Comparison of ENCODE assay signal across 20 cellular contexts in the genomic region with DNA sequence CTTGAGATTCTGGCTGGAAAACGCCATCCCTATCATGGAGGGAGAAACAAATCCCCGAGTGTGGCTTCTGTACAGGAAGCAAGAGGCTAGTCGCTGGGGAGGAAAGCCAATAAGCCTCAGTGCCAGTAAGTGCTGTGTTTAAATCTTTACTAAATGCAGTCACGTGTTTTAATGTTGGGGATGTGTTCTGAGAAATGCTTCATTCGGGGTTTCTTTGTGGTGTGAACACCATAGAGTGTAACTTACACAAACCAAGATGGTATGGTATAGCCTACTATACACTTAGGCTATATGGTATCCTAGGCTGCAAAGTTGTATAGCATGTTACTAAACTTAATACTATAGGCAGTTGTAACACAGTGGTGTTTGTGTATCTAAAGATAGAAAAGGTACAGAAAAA.
"Had no signal": no experiment of that assay in that cellular context is flagged by ENCODE, and none has a peak within 500 bp of the region (broad histone marks: within the 10 kb centered on the region; RNA-seq: fewer than 3 reads in every experiment).

No MANE protein-coding gene starts in this region.

- H3K36me3 ChIP-seq: heart left ventricle, pancreas, tibial nerve, upper lobe of right lung had no signal

- DNase-seq: effector memory CD4-positive, alpha-beta T cell; heart left ventricle; hypothalamus; kidney glomerular epithelial cell; mesendoderm; naive B cell; nucleus accumbens; pancreas; right cardiac atrium; small intestine; stimulated activated CD4-positive, alpha-beta T cell treated with anti-CD3 and anti-CD28 coated beads, Interleukin-4, amount 100 ng/mL, for 1 hour; stimulated activated naive B cell treated with anti-CD40 and anti-IgM and Interleukin-4, amounts not matched to agents 10 μg/mL and 1 μg/mL and 100 μg/mL, for 72 hours; stimulated activated naive CD8-positive, alpha-beta T cell treated with anti-CD3 and anti-CD28 coated beads, Interleukin-15, amount 100 ng/mL, for 72 hours; testis; upper lobe of right lung had no signal

- H3K27ac ChIP-seq: heart left ventricle, pancreas, testis, tibial nerve, upper lobe of right lung had no signal

- H3K9me3 ChIP-seq: heart left ventricle, pancreas, testis, tibial nerve, upper lobe of right lung had no signal

- H3K27me3 Mint-ChIP-seq: naive B cell; progenitor cell of endocrine pancreas; stimulated activated naive B cell treated with anti-CD40 and anti-IgM and Interleukin-4, amounts not matched to agents 10 μg/mL and 1 μg/mL and 100 μg/mL, for 72 hours had no signal

- H3K4me1 ChIP-seq: pancreas, testis, tibial nerve, upper lobe of right lung had no signal

- H3K27ac Mint-ChIP-seq: progenitor cell of endocrine pancreas; stimulated activated naive B cell treated with anti-CD40 and anti-IgM and Interleukin-4, amounts not matched to agents 10 μg/mL and 1 μg/mL and 100 μg/mL, for 72 hours; stimulated activated naive CD8-positive, alpha-beta T cell treated with anti-CD3 and anti-CD28 coated beads, Interleukin-15, amount 100 ng/mL, for 72 hours had no signal

- FAIRE-seq: endometrium, islet of Langerhans, pancreas, small intestine had no signal

- H3K4me1 Mint-ChIP-seq: stimulated activated naive CD8-positive, alpha-beta T cell treated with anti-CD3 and anti-CD28 coated beads, Interleukin-15, amount 100 ng/mL, for 72 hours had no signal

- H3K27me3 ChIP-seq: heart left ventricle, pancreas, testis, tibial nerve, upper lobe of right lung had no signal

- H3K4me3 ChIP-seq: heart left ventricle, pancreas, tibial nerve, upper lobe of right lung had no signal

- ATAC-seq: esophagus mucosa; heart left ventricle; pancreas; right cardiac atrium; stimulated activated naive B cell treated with anti-CD40 and anti-IgM and Interleukin-4, amounts not matched to agents 10 μg/mL and 1 μg/mL and 100 μg/mL, for 72 hours; stimulated activated naive CD8-positive, alpha-beta T cell treated with anti-CD3 and anti-CD28 coated beads, Interleukin-15, amount 100 ng/mL, for 72 hours; upper lobe of right lung had no signal

- H3K4me3 Mint-ChIP-seq: naive B cell; stimulated activated naive B cell treated with anti-CD40 and anti-IgM and Interleukin-4, amounts not matched to agents 10 μg/mL and 1 μg/mL and 100 μg/mL, for 72 hours; stimulated activated naive CD8-positive, alpha-beta T cell treated with anti-CD3 and anti-CD28 coated beads, Interleukin-15, amount 100 ng/mL, for 72 hours had no signal
